In genomic region chr4:96776922-96777510, GRCh38 we compare ENCODE assay signal across 22 cellular contexts.
"Had no signal": no experiment of that assay in that cellular context is flagged by ENCODE, and none has a peak within 500 bp of the region (broad histone marks: within the 10 kb centered on the region; RNA-seq: fewer than 3 reads in every experiment).

No MANE protein-coding gene starts in this region.

- H3K27ac Mint-ChIP-seq: activated CD4-positive, alpha-beta T cell treated with anti-CD3 and anti-CD28 coated beads, Interleukin-2, amount 10 ng/mL, durations not matched to agents 7 days and 5 days; activated CD8-positive, alpha-beta T cell treated with anti-CD3 and anti-CD28 coated beads for 36 hours; activated naive CD8-positive, alpha-beta T cell; activated T-cell treated with anti-CD3 and anti-CD28 coated beads, Interleukin-2, amount 50 U/mL, for 72 hours; naive B cell; nephron progenitor cell had no signal

- H3K4me1 Mint-ChIP-seq: activated CD4-positive, alpha-beta T cell treated with anti-CD3 and anti-CD28 coated beads, Interleukin-2, amount 10 ng/mL, durations not matched to agents 7 days and 5 days; naive B cell; nephron progenitor cell had no signal

- H3K9me3 Mint-ChIP-seq: nephron progenitor cell had no signal

- H3K27me3 Mint-ChIP-seq: activated CD4-positive, alpha-beta T cell treated with anti-CD3 and anti-CD28 coated beads, Interleukin-2, amount 10 ng/mL, durations not matched to agents 7 days and 5 days; activated CD8-positive, alpha-beta T cell treated with anti-CD3 and anti-CD28 coated beads for 36 hours; activated naive CD8-positive, alpha-beta T cell; naive B cell had no signal

- H3K27ac ChIP-seq: body of pancreas, cardiac muscle cell, colonic mucosa, epithelial cell of prostate, esophagus squamous epithelium, left ventricle myocardium inferior, pancreas, tibial nerve had no signal

- H3K4me3 Mint-ChIP-seq: activated CD4-positive, alpha-beta T cell treated with anti-CD3 and anti-CD28 coated beads, Interleukin-2, amount 10 ng/mL, durations not matched to agents 7 days and 5 days; activated CD8-positive, alpha-beta T cell treated with anti-CD3 and anti-CD28 coated beads for 36 hours; activated naive CD8-positive, alpha-beta T cell; activated T-cell treated with anti-CD3 and anti-CD28 coated beads, Interleukin-2, amount 50 U/mL, for 72 hours; naive B cell; nephron progenitor cell had no signal

- ATAC-seq: activated CD8-positive, alpha-beta T cell treated with anti-CD3 and anti-CD28 coated beads for 36 hours; activated T-cell treated with anti-CD3 and anti-CD28 coated beads, Interleukin-2, amount 50 U/mL, for 72 hours; body of pancreas had no signal

- DNase-seq: activated CD4-positive, alpha-beta T cell treated with anti-CD3 and anti-CD28 coated beads, Interleukin-2, amount 10 ng/mL, durations not matched to agents 7 days and 5 days; activated CD4-positive, CD25-positive, alpha-beta regulatory T cell treated with anti-CD3 and anti-CD28 coated beads, Interleukin-2, amount 50 U/mL, for 72 hours; activated CD8-positive, alpha-beta T cell treated with anti-CD3 and anti-CD28 coated beads for 36 hours; activated naive CD4-positive, alpha-beta T cell; activated T-cell treated with anti-CD3 and anti-CD28 coated beads, Interleukin-2, amount 50 U/mL, for 72 hours; aorta; body of pancreas; cerebellar nuclear complex; colonic mucosa; effector CD8-positive, alpha-beta T cell; esophagus squamous epithelium; left ventricle myocardium inferior; naive B cell; nephron progenitor cell; pancreas; stimulated activated CD4-positive, alpha-beta T cell treated with anti-CD3 and anti-CD28 coated beads, Interleukin-15, amount 100 ng/mL, for 24 hours; stimulated activated CD4-positive, alpha-beta T cell treated with anti-CD3 and anti-CD28 coated beads, Interleukin-2, amount 100 ng/mL, for 24 hours; stimulated activated naive CD4-positive, alpha-beta T cell had no signal

- H3K36me3 Mint-ChIP-seq: activated naive CD8-positive, alpha-beta T cell; naive B cell had no signal
